ENCODE assay signal across 1 cellular context in the genomic region with DNA sequence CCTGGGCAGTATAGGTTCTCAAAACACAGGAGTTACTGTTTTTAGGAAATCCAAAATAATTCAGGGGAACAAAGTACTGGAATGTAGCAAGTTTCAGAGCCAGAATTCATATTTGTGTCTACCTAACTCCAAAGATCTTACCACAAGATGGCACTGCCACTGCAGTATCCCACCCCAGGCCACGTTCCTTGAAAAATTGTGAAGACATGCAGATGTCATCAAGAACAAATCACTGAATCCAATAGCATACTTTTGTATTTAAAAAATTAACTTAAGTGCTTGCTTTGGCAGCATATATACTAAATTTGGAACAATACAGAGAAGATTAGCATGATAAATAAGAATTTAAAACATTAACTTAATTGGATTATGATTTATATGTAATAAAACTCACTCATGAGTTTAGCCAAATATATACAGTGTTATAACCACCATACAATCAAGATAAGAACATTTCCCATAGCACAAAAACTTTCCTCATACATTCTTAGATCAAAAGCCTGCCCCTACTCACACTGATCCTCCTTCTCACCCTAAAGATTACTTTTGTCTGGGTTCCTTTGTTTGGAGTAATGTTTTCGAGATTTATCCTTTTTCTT.
TF ChIP-seq lines count a peak whose summit lies in the region.

No MANE protein-coding gene starts in this region.

TF ChIP-seq in GM12878, 131 proteins besides CTCF, POLR2A, EP300 and RAD21 (continued from another document):
- TF ChIP-seq, protein P1, sequence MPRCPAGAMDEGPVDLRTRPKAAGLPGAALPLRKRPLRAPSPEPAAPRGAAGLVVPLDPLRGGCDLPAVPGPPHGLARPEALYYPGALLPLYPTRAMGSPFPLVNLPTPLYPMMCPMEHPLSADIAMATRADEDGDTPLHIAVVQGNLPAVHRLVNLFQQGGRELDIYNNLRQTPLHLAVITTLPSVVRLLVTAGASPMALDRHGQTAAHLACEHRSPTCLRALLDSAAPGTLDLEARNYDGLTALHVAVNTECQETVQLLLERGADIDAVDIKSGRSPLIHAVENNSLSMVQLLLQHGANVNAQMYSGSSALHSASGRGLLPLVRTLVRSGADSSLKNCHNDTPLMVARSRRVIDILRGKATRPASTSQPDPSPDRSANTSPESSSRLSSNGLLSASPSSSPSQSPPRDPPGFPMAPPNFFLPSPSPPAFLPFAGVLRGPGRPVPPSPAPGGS (IDR thresholded peaks at IDR 0.05; ENCODE audit: borderline replicate concordance, insufficient read depth, low read depth, low read length, poor library complexity, severe bottlenecking) = no peak
- TF ChIP-seq SPI1 (IDR thresholded peaks at IDR 0.05; ENCODE audit: borderline replicate concordance, insufficient read depth, low read depth, low read length) (no peak), CBFB (IDR thresholded peaks at IDR 0.05; ENCODE audit: low read depth) (no peak), STAT3 (IDR thresholded peaks at IDR 0.05; ENCODE audit: low read depth, low read length) (no peak), MYC (IDR thresholded peaks at IDR 0.05; ENCODE audit: insufficient read depth, insufficient read length, insufficient replicate concordance, low read length, severe bottlenecking) (no peak), POLR2AphosphoS5 (IDR thresholded peaks at IDR 0.05; ENCODE audit: low read length) (no peak), EZH2 (IDR thresholded peaks at IDR 0.05; ENCODE audit: borderline replicate concordance, control insufficient read depth, low read depth, low read length) (no peak), KDM1A (IDR thresholded peaks at IDR 0.05; ENCODE audit: borderline replicate concordance) (no peak), TCF12 (IDR thresholded peaks at IDR 0.05; ENCODE audit: low read depth, low read length) (no peak)
- TF ChIP-seq, protein P2, sequence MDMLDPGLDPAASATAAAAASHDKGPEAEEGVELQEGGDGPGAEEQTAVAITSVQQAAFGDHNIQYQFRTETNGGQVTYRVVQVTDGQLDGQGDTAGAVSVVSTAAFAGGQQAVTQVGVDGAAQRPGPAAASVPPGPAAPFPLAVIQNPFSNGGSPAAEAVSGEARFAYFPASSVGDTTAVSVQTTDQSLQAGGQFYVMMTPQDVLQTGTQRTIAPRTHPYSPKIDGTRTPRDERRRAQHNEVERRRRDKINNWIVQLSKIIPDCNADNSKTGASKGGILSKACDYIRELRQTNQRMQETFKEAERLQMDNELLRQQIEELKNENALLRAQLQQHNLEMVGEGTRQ (IDR thresholded peaks at IDR 0.05; ENCODE audit: borderline replicate concordance, low read depth, low read length) = no peak
- TF ChIP-seq, protein P3, sequence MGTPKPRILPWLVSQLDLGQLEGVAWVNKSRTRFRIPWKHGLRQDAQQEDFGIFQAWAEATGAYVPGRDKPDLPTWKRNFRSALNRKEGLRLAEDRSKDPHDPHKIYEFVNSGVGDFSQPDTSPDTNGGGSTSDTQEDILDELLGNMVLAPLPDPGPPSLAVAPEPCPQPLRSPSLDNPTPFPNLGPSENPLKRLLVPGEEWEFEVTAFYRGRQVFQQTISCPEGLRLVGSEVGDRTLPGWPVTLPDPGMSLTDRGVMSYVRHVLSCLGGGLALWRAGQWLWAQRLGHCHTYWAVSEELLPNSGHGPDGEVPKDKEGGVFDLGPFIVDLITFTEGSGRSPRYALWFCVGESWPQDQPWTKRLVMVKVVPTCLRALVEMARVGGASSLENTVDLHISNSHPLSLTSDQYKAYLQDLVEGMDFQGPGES (IDR thresholded peaks at IDR 0.05) = no peak
